In genomic region chr5:86881493-86882090, GRCh38 we compare ENCODE assay signal across 15 cellular contexts.
DNase-seq lines count a peak whose midpoint lies in the region; ATAC-seq and TF ChIP-seq lines count a peak whose summit lies in the region.
"Had no signal": no experiment of that assay in that cellular context is flagged by ENCODE, and none has a peak within 500 bp of the region (broad histone marks: within the 10 kb centered on the region; RNA-seq: fewer than 3 reads in every experiment).

No MANE protein-coding gene starts in this region.

- no peaks in the 10 kb centered on the region for H3K79me1 ChIP-seq in neuronal stem cell (ENCODE audit: low read depth, low read length)

- no peak overlapping the region for H2BK120ac ChIP-seq in neuronal stem cell (ENCODE audit: low read depth, low read length)

- no peak overlapping the region for H3K9ac ChIP-seq in endodermal cell (ENCODE audit: extremely low read depth, low read length, poor library complexity, severe bottlenecking)
- no peak overlapping the region for H3K9ac ChIP-seq in neuronal stem cell (ENCODE audit: low read depth, low read length, poor library complexity)
- H3K9ac ChIP-seq: BLaER1 treated with 17β-estradiol and CSF1 and Interleukin-3, amounts not matched to agents 10 nM and 100 nM had no signal

- H3K23ac ChIP-seq in neuronal stem cell (ENCODE audit: low read depth, low read length, poor library complexity), result no peak overlapping the region

- H3K4me3 Mint-ChIP-seq in HFFc6 (no peak overlapping the region), endodermal cell (no peak overlapping the region)
- H3K4me3 Mint-ChIP-seq: CD4-positive, alpha-beta T cell; GM23338 had no signal

- TF ChIP-seq CTCF in HFFc6 (IDR thresholded peaks at IDR 0.05), result no peak
- TF ChIP-seq CTCF in endodermal cell (conservative IDR thresholded peaks at IDR 0.05), result no peak

- no peaks in the 10 kb centered on the region for H3K9me3 ChIP-seq in endodermal cell (ENCODE audit: control insufficient read depth, low read length)
- no peaks in the 10 kb centered on the region for H3K9me3 ChIP-seq in neuronal stem cell (replicated peaks in 1 of 2; ENCODE audit: control insufficient read depth in 2 of 2, insufficient read depth in 1 of 2, low read depth in 1 of 2, low read length in 2 of 2)
- H3K9me3 ChIP-seq: A549; BLaER1 treated with 17β-estradiol and CSF1 and Interleukin-3, amounts not matched to agents 10 nM and 100 nM; HAP-1 had no signal

- no peak overlapping the region for H2AFZ ChIP-seq in neuronal stem cell (ENCODE audit: low read length)
- H2AFZ ChIP-seq: GM23338 had no signal

- H3K27ac ChIP-seq in endodermal cell (ENCODE audit: low read depth, low read length) (no peak overlapping the region), neuronal stem cell (replicated peaks; ENCODE audit: low read length) (no peak overlapping the region)
- H3K27ac ChIP-seq: A549; BLaER1 treated with 17β-estradiol and CSF1 and Interleukin-3, amounts not matched to agents 10 nM and 100 nM had no signal

- H4K8ac ChIP-seq in neuronal stem cell (ENCODE audit: low read depth, low read length), result no peak overlapping the region

- no peak overlapping the region for H2BK5ac ChIP-seq in neuronal stem cell (ENCODE audit: low read length)

- no peak overlapping the region for H2BK15ac ChIP-seq in neuronal stem cell (ENCODE audit: low read length)

- no peak overlapping the region for H3K4ac ChIP-seq in neuronal stem cell (ENCODE audit: low read length)

- no peak overlapping the region for H2AK5ac ChIP-seq in neuronal stem cell (ENCODE audit: low read depth, low read length)

- H3K36me3 Mint-ChIP-seq in HFFc6 (ENCODE audit: low read depth) (no peaks in the 10 kb centered on the region), endodermal cell (ENCODE audit: low read depth) (peaks cover 3% of the 10 kb centered on the region)

- DNase-seq in EL (peak; percentile 3), HFFc6 (no peak), endodermal cell (no peak), neuronal stem cell (ENCODE audit: low spot score) (no peak), NCI-H1048 (lab: John Stamatoyannopoulos, UW) (no peak)
- DNase-seq in activated CD4-positive, alpha-beta T cell treated with anti-CD3 and anti-CD28 coated beads for 48 hours, result no peak
- DNase-seq: NCI-H2107 had no signal

- H3K27me3 Mint-ChIP-seq in HFFc6 (ENCODE audit: insufficient read depth) (no peaks in the 10 kb centered on the region; the same call in 1 of the 2 replicates), endodermal cell (ENCODE audit: insufficient read depth) (no peaks in the 10 kb centered on the region)

- H3K4me2 ChIP-seq in neuronal stem cell (ENCODE audit: insufficient read depth, low read length, poor library complexity, severe bottlenecking), result no peak overlapping the region
- H3K4me2 ChIP-seq: A549; BLaER1 treated with 17β-estradiol and CSF1 and Interleukin-3, amounts not matched to agents 10 nM and 100 nM; GM23338 had no signal

- H3K14ac ChIP-seq in neuronal stem cell (ENCODE audit: low read length), result no peak overlapping the region

- no peaks in the 10 kb centered on the region for H3K27me3 ChIP-seq in endodermal cell (ENCODE audit: control insufficient read depth, insufficient read depth, low read length, poor library complexity, severe bottlenecking)
- H3K27me3 ChIP-seq in neuronal stem cell (ENCODE audit: control insufficient read depth in 3 of 3, insufficient read depth in 3 of 3, low read depth in 1 of 3, low read length in 3 of 3), result no peaks in the 10 kb centered on the region
- H3K27me3 ChIP-seq: BLaER1 treated with 17β-estradiol and CSF1 and Interleukin-3, amounts not matched to agents 10 nM and 100 nM had no signal

- peak overlapping the region; percentile 59 for H2BK12ac ChIP-seq in neuronal stem cell (ENCODE audit: low read length)

- ATAC-seq in HG03439 (IDR thresholded peaks at IDR 0.05; ENCODE audit: unreplicated experiment), result no peak

- H3K4me1 ChIP-seq in endodermal cell (ENCODE audit: control insufficient read depth, insufficient read depth, low read length) (peaks cover 26% of the 10 kb centered on the region), neuronal stem cell (ENCODE audit: control insufficient read depth in 2 of 2, insufficient read depth in 1 of 2, low read depth in 1 of 2, low read length in 2 of 2) (peaks cover 0 to 3% of the 10 kb centered on the region in 2 donors)
- H3K4me1 ChIP-seq: A549, HAP-1 had no signal

- peak overlapping the region; percentile 65 for H3K27ac Mint-ChIP-seq in HFFc6
- peak overlapping the region; percentile 89 for H3K27ac Mint-ChIP-seq in endodermal cell
- H3K27ac Mint-ChIP-seq: CD4-positive, alpha-beta T cell; GM23338 had no signal

- H3K4me3 ChIP-seq in endodermal cell (ENCODE audit: low read length) (peak overlapping the region; percentile 19), neuronal stem cell (ENCODE audit: low read length in 2 of 2) (no peak overlapping the region)
- H3K4me3 ChIP-seq: A549; BLaER1 treated with 17β-estradiol and CSF1 and Interleukin-3, amounts not matched to agents 10 nM and 100 nM; GM12878; GM23338; HAP-1; K562 had no signal

- H4K91ac ChIP-seq in neuronal stem cell (ENCODE audit: low read depth, low read length, poor library complexity), result no peak overlapping the region

- H3K36me3 ChIP-seq in endodermal cell (ENCODE audit: control insufficient read depth, insufficient read depth, low read length), result no peaks in the 10 kb centered on the region
- H3K36me3 ChIP-seq in neuronal stem cell (replicated peaks in 1 of 2; ENCODE audit: control insufficient read depth in 2 of 2, insufficient read depth in 2 of 2, low read length in 2 of 2), result no peaks in the 10 kb centered on the region
- H3K36me3 ChIP-seq: BLaER1 treated with 17β-estradiol and CSF1 and Interleukin-3, amounts not matched to agents 10 nM and 100 nM; HAP-1 had no signal

- 95 to 100% methylated on average over 1 of the region's 1 CpG for WGBS in endodermal cell (ENCODE audit: insufficient coverage in 1 of 2, insufficient read length in 1 of 2), 2 experiments
- WGBS in neuronal stem cell (ENCODE audit: extremely low coverage in 2 of 2, insufficient read length in 2 of 2, insufficient replicate concordance in 1 of 2), 2 donors, result no CpG with 5 or more reads among the region's 1 CpG

- H3K4me1 Mint-ChIP-seq in HFFc6 (ENCODE audit: low read depth) (peaks cover 43% of the 10 kb centered on the region), endodermal cell (peaks cover 42% of the 10 kb centered on the region)

- H3K9me3 Mint-ChIP-seq in HFFc6 (no peaks in the 10 kb centered on the region), endodermal cell (peaks cover 3% of the 10 kb centered on the region)
- H3K9me3 Mint-ChIP-seq: CD4-positive, alpha-beta T cell; GM23338 had no signal

- H3K18ac ChIP-seq in neuronal stem cell (ENCODE audit: low read length), result peak overlapping the region; percentile 30
